In genomic region chr6:4174042-4174441, GRCh38 we compare ENCODE assay signal across 22 cellular contexts. TPM values are rescaled to one million over a fixed set of nuclear protein-coding genes. Genes with fewer than 3 reads are reported as not detected.
DNase-seq lines count a peak whose midpoint lies in the region; ATAC-seq and TF ChIP-seq lines count a peak whose summit lies in the region.
"Had no signal": no experiment of that assay in that cellular context is flagged by ENCODE, and none has a peak within 500 bp of the region (broad histone marks: within the 10 kb centered on the region; RNA-seq: fewer than 3 reads in every experiment).

No MANE protein-coding gene starts in this region.

- H3K36me3 ChIP-seq in PC-3 (ENCODE audit: low read depth, low read length) = no peaks in the 10 kb centered on the region
- H3K36me3 ChIP-seq: BE2C, BLaER1 had no signal

- no peak overlapping the region for H3K4me3 ChIP-seq in AG04450 (ENCODE audit: low read depth, low read length)
- H3K4me3 ChIP-seq in PC-3 (ENCODE audit: low read length) = no peak overlapping the region
- H3K4me3 ChIP-seq: A549, BLaER1 had no signal

- CTCF ChIA-PET in AG04450 (lab: Charles Lee) (interaction anchor here (0.9 to 4.2 kb wide), 3 partner anchors 19 to 37 kb away, joined by 4 to 16 read pairs (median 8); no protein-coding TSS in a partner anchor), PC-3 (lab: Charles Lee) (interaction anchor here (0.5 kb wide), 1 partner anchor 36 kb away, joined by 3 read pairs; no protein-coding TSS in a partner anchor)

- H4K20me1 ChIP-seq in PC-3 (ENCODE audit: low read length) = no peaks in the 10 kb centered on the region
- H4K20me1 ChIP-seq: BLaER1 had no signal

- peaks cover 11% of the 10 kb centered on the region; the same call in 1 of the 2 replicates for H3K4me1 ChIP-seq in PC-3 (ENCODE audit: insufficient read depth, low read length)
- H3K4me1 ChIP-seq: A549, BE2C, BLaER1 had no signal

- no peaks in the 10 kb centered on the region for H3K9me3 ChIP-seq in AG04450 (ENCODE audit: control insufficient read depth, insufficient read depth, low read length)
- no peaks in the 10 kb centered on the region for H3K9me3 ChIP-seq in PC-3 (ENCODE audit: low read length)
- H3K9me3 ChIP-seq: A549, BE2C had no signal

- no peaks in the 10 kb centered on the region for H3F3A ChIP-seq in PC-3 (ENCODE audit: low read length, unreplicated experiment)

- no peaks in the 10 kb centered on the region for H3K79me2 ChIP-seq in PC-3 (ENCODE audit: low read length)

- H3K9me2 ChIP-seq in PC-3 (replicated peaks; ENCODE audit: low read length) = no peaks in the 10 kb centered on the region

- H3K27ac ChIP-seq in AG04450 (ENCODE audit: low read depth, low read length) (no peak overlapping the region), PC-3 (ENCODE audit: low read length) (no peak overlapping the region)
- H3K27ac ChIP-seq: 22Rv1, A549, BLaER1 had no signal

- H3K4me2 ChIP-seq in PC-3 (ENCODE audit: low read length) = no peak overlapping the region
- H3K4me2 ChIP-seq: A549, BLaER1 had no signal

- H2AFZ ChIP-seq in PC-3 (ENCODE audit: low read length) = no peak overlapping the region

- peaks cover 16% of the 10 kb centered on the region for H3K27me3 ChIP-seq in AG04450 (ENCODE audit: control insufficient read depth, insufficient read depth, low read length)
- H3K27me3 ChIP-seq in PC-3 (ENCODE audit: low read length) = no peaks in the 10 kb centered on the region
- H3K27me3 ChIP-seq: BE2C, BLaER1 had no signal

- intact Hi-C loops in PC-3 (cut with micrococcal nuclease) = no loop called here
- intact Hi-C loops in sciatic nerve (cut with DNase I) = no loop called here

- ATAC-seq in PC-3 (peak; percentile 81), sciatic nerve (no peak), HG03342 (IDR thresholded peaks at IDR 0.05; ENCODE audit: unreplicated experiment) (no peak)
- ATAC-seq: A549 had no signal

- BruUV-seq in PC-3 (replicated peaks; lab: Mats Ljungman, UMichigan) = no TSS peak

- peak; percentile 29 for DNase-seq in AG04450 (ENCODE audit: low read depth, low spot score)
- DNase-seq in HCEC 1CT = peak; percentile 65
- peak; percentile 66 for DNase-seq in PC-3
- peak; percentile 60 for DNase-seq in iris pigment epithelial cell (ENCODE audit: low read depth)
- no peak for DNase-seq in sciatic nerve (ENCODE audit: low spot score)
- DNase-seq in hepatic stellate cell (ENCODE audit: low spot score) = no peak
- DNase-seq: BE2C; C1 segment of cervical spinal cord; CD4-positive, alpha-beta memory T cell; CD4-positive, CD25-positive, alpha-beta regulatory T cell; CD8-positive, alpha-beta memory T cell; COR-L47; DMS 273 treated with DMSO at 0.1 percent for 48 hours; DMS153; DMS53; DMS79; DND-41; GF-D8 had no signal

- no peak overlapping the region for H3K9ac ChIP-seq in PC-3 (ENCODE audit: low read length)
- H3K9ac ChIP-seq: BLaER1 had no signal

- POLR2A ChIA-PET in AG04450 (lab: Yijun Ruan, JAX) = no interaction called here
- POLR2A ChIA-PET in PC-3 (lab: Charles Lee; ENCODE audit: unreplicated experiment) = no interaction called here

- no peak for TF ChIP-seq CTCF in AG04450 (IDR thresholded peaks at IDR 0.05; ENCODE audit: low read depth, low read length)
- TF ChIP-seq CTCF in PC-3 (conservative IDR thresholded peaks at IDR 0.05; ENCODE audit: low read depth, low read length) = no peak

RNA-seq across cellular contexts. Expression of gene ECI2, which starts 38.7 kb away (rescaled TPM):
- polyA plus RNA-seq in AG04450 (2011; rRNA removed) = 83.7 and 88.4 TPM in 2 replicates
- 44.8 and 49.7 TPM in 2 replicates for polyA minus RNA-seq in AG04450 (2011; rRNA and poly(A)+ RNA removed)
- total RNA-seq in PC-3 (2014; rRNA removed) = 66.2 and 143 TPM in 2 replicates
- total RNA-seq in sciatic nerve = 43.5 TPM

Comparison
In these comparisons a context has a peak if more than half of its experiments do, and no peak if none do; other contexts are left out.
1. DNase-seq: peak in AG04450 (single experiment), HCEC 1CT (single experiment), PC-3 (single experiment) and iris pigment epithelial cell (single experiment); none in sciatic nerve (single experiment) and hepatic stellate cell (single experiment).